Comparison of ENCODE assay signal across 32 cellular contexts in the genomic region with DNA sequence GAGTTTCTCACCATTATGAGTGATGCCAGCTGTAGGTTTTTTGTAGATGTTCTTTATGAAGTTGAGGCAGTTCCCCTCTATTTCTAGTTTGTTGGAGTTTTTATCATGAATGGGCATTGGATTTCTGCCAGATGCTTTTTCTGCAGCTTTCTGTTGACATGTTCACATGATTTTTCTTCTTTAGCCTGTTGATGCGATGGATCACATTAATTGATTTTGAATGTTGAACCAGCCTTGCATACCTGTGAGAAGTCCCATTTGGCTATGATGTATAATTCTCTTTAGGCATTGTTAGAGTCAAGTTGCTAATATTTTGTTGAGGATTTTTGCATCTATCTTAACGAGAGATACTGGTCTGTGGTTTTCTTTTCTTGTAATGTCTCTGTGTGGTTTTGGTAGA.
"Had no signal": no experiment of that assay in that cellular context is flagged by ENCODE, and none has a peak within 500 bp of the region (broad histone marks: within the 10 kb centered on the region; RNA-seq: fewer than 3 reads in every experiment).

No MANE protein-coding gene starts in this region.

- DNase-seq: activated CD4-positive, alpha-beta memory T cell treated with anti-CD3 and anti-CD28 coated beads for 36 hours; activated CD4-positive, alpha-beta T cell treated with anti-CD3 and anti-CD28 coated beads for 36 hours; activated CD4-positive, alpha-beta T cell treated with anti-CD3 and anti-CD28 coated beads, Interleukin-2, amount 50 U/mL, for 1 hour; activated CD8-positive, alpha-beta memory T cell treated with anti-CD3 and anti-CD28 coated beads, Interleukin-2, amount 50 U/mL, for 4 hours; activated gamma-delta T cell treated with Interleukin-2 at 50 U/mL for 16 hours; activated naive CD4-positive, alpha-beta T cell treated with anti-CD3 and anti-CD28 coated beads for 36 hours; activated T-cell treated with anti-CD3 and anti-CD28 coated beads for 4 hours; activated T-cell treated with anti-CD3 and anti-CD28 coated beads, Interleukin-2, amount 50 U/mL, for 4 hours; adrenal gland; anterior cingulate cortex; caudate nucleus; cerebellar nuclear complex; Kasumi-1; KG1; MG63; NCI-H1048; NCI-H1105 treated with DMSO at 0.1 percent for 48 hours; NCI-H1436 treated with DMSO at 0.1 percent for 48 hours; NCI-H1694 treated with DMSO at 0.1 percent for 48 hours; NCI-H2029; NCI-H345; NCI-H524 treated with DMSO at 0.1 percent for 48 hours; NK-92 treated with Interleukin-12 subunit alpha and Interleukin-12 subunit beta, amount 100 ng/mL, for 24 hours; SJCRH30; T1000 had no signal

- H3K9me3 ChIP-seq: adrenal gland, SJCRH30 had no signal

- H3K4me1 ChIP-seq: SJCRH30 had no signal

- ATAC-seq: activated CD4-positive, alpha-beta T cell treated with anti-CD3 and anti-CD28 coated beads for 36 hours; activated naive CD4-positive, alpha-beta T cell treated with anti-CD3 and anti-CD28 coated beads, Interleukin-2, amount 50 U/mL, for 72 hours; activated T-cell treated with anti-CD3 and anti-CD28 coated beads, Interleukin-2, amount 50 U/mL, for 4 hours; Panc1; Right ventricle myocardium inferior had no signal

- H3K27me3 ChIP-seq: adrenal gland, MG63, SJCRH30 had no signal

- H3K27ac ChIP-seq: adrenal gland, RWPE1, SJCRH30, SK-N-MC had no signal

- FAIRE-seq: bronchial epithelial cell, TTC549 had no signal

- H3K36me3 ChIP-seq: adrenal gland, MG63, SJCRH30 had no signal

- H3K4me3 ChIP-seq: adrenal gland, MG63, SJCRH30, SK-N-MC had no signal
